In genomic region chr3:51146781-51147180, GRCh38 we compare ENCODE assay signal across 28 cellular contexts.
"Had no signal": no experiment of that assay in that cellular context is flagged by ENCODE, and none has a peak within 500 bp of the region (broad histone marks: within the 10 kb centered on the region; RNA-seq: fewer than 3 reads in every experiment).

No MANE protein-coding gene starts in this region.

- H3K27me3 ChIP-seq: adrenal gland, ascending aorta, body of pancreas, brain microvascular endothelial cell, breast epithelium, cardiac muscle cell had no signal

- H3K36me3 ChIP-seq: adrenal gland, ascending aorta, brain microvascular endothelial cell, breast epithelium, cardiac muscle cell had no signal

- H3K4me3 ChIP-seq: adrenal gland, ascending aorta, body of pancreas, breast epithelium, cardiac muscle cell had no signal

- H3K9me3 ChIP-seq: adrenal gland, body of pancreas had no signal

- DNase-seq: activated effector memory CD4-positive, alpha-beta T cell treated with anti-CD3 and anti-CD28 coated beads, Interleukin-2, amount 50 U/mL, for 16 hours; activated effector memory CD4-positive, alpha-beta T cell treated with Interleukin-2 at 50 U/mL for 16 hours; activated gamma-delta T cell; activated gamma-delta T cell treated with Interleukin-2 at 50 U/mL for 16 hours; activated naive CD4-positive, alpha-beta T cell; activated naive CD4-positive, alpha-beta T cell treated with anti-CD3 and anti-CD28 coated beads for 36 hours; activated naive CD4-positive, alpha-beta T cell treated with anti-CD3 and anti-CD28 coated beads, Interleukin-2, amount 10 ng/mL, durations not matched to agents 7 days and 5 days; activated naive CD4-positive, alpha-beta T cell treated with anti-CD3 and anti-CD28 coated beads, Interleukin-2, amount 50 U/mL, for 16 hours; activated naive CD4-positive, alpha-beta T cell treated with Interleukin-2 at 50 U/mL for 16 hours; activated naive CD8-positive, alpha-beta T cell treated with anti-CD3 and anti-CD28 coated beads for 36 hours; activated naive CD8-positive, alpha-beta T cell treated with anti-CD3 and anti-CD28 coated beads, Interleukin-2, amount 10 ng/mL, durations not matched to agents 7 days and 5 days; activated naive CD8-positive, alpha-beta T cell treated with anti-CD3 and anti-CD28 coated beads, Interleukin-2, amount 50 U/mL, for 24 hours; activated T-cell treated with anti-CD3 and anti-CD28 coated beads, Interleukin-2, amount 50 U/mL, for 1 hour; activated T-cell treated with anti-CD3 and anti-CD28 coated beads, Interleukin-2, amount 50 U/mL, for 24 hours; activated T-cell treated with anti-CD3 and anti-CD28 coated beads, Interleukin-2, amount 50 U/mL, for 4 hours; activated T-cell treated with anti-CD3 and anti-CD28 coated beads, Interleukin-2, amount 50 U/mL, for 48 hours; activated T-cell treated with anti-CD3 and anti-CD28 coated beads, Interleukin-2, amount 50 U/mL, for 72 hours; adrenal gland; amniotic stem cell; amygdala; anterior cingulate cortex; aorta; body of pancreas; brain microvascular endothelial cell; central memory CD4-positive, alpha-beta T cell had no signal

- H3K4me1 ChIP-seq: adrenal gland, ascending aorta, body of pancreas, breast epithelium had no signal

- H3K27ac ChIP-seq: adrenal gland, ascending aorta, body of pancreas, brain microvascular endothelial cell, breast epithelium, cardiac muscle cell had no signal
